8 cellular contexts compared by ENCODE assay signal in genomic region chr2:99337164-99337930, GRCh38. TPM values are rescaled to one million over a fixed set of nuclear protein-coding genes. Genes with fewer than 3 reads are reported as not detected.
DNase-seq lines count a peak whose midpoint lies in the region; ATAC-seq, FAIRE-seq and TF ChIP-seq lines count a peak whose summit lies in the region.

TSS of gene EIF5B (plus strand) at chr2:99337389. CDS start at chr2:99337555, 166 bp downstream.

- no peaks in the 10 kb centered on the region for H3K27me3 ChIP-seq in H7 (ENCODE audit: control insufficient read depth, insufficient read depth, low read length)

- peaks cover 10% of the 10 kb centered on the region for H3K36me3 Mint-ChIP-seq in activated T-helper 2 cell treated with anti-CD3 and anti-CD28 coated beads, Interferon-gamma antibody, Interleukin-2, Interleukin-4, amounts not matched to agents 10 μg/mL and 5 μg/mL and 100 μg/mL, durations not matched to agents 14 hours and 24 hours and 36 hours (ENCODE audit: low read depth)
- H3K36me3 Mint-ChIP-seq in natural killer cell treated with Interleukin-12 subunit alpha and Interleukin-12 subunit beta and Interleukin-15 and Interleukin-18, amount 100 ng/mL, for 72 hours: peaks cover 6% of the 10 kb centered on the region

- no peaks in the 10 kb centered on the region for H3K9me3 Mint-ChIP-seq in activated T-helper 2 cell treated with anti-CD3 and anti-CD28 coated beads, Interferon-gamma antibody, Interleukin-2, Interleukin-4, amounts not matched to agents 10 μg/mL and 5 μg/mL and 100 μg/mL, durations not matched to agents 14 hours and 24 hours and 36 hours
- H3K9me3 Mint-ChIP-seq in natural killer cell treated with Interleukin-12 subunit alpha and Interleukin-12 subunit beta and Interleukin-15 and Interleukin-18, amount 100 ng/mL, for 72 hours: no peaks in the 10 kb centered on the region

- intact Hi-C loops in activated T-helper 2 cell treated with anti-CD3 and anti-CD28 coated beads, Interferon-gamma antibody, Interleukin-2, Interleukin-4, amounts not matched to agents 10 μg/mL and 5 μg/mL and 100 μg/mL, durations not matched to agents 14 hours and 24 hours and 36 hours (cut with micrococcal nuclease): loop anchor here (1.0 to 5.0 kb wide), 4 partner anchors 183 to 1225 kb away; partner anchors contain the start of genes C2orf15, LIPT1, PDCL3 and TSGA10

- peaks cover 30% of the 10 kb centered on the region for H3K4me1 Mint-ChIP-seq in activated T-helper 2 cell treated with anti-CD3 and anti-CD28 coated beads, Interferon-gamma antibody, Interleukin-2, Interleukin-4, amounts not matched to agents 10 μg/mL and 5 μg/mL and 100 μg/mL, durations not matched to agents 14 hours and 24 hours and 36 hours (ENCODE audit: low read depth)
- H3K4me1 Mint-ChIP-seq in natural killer cell treated with Interleukin-12 subunit alpha and Interleukin-12 subunit beta and Interleukin-15 and Interleukin-18, amount 100 ng/mL, for 72 hours (ENCODE audit: low read depth in 2 of 2): peaks cover 16 to 28% of the 10 kb centered on the region in 2 donors

- peaks cover 5% of the 10 kb centered on the region for H3K36me3 ChIP-seq in H7 (replicated peaks; ENCODE audit: control insufficient read depth, insufficient read depth, low read length)

- TF ChIP-seq CTCF in RWPE1 (conservative IDR thresholded peaks at IDR 0.05; ENCODE audit: low read depth): peak; percentile 88
- TF ChIP-seq CTCF in fibroblast of pulmonary artery (IDR thresholded peaks at IDR 0.05; ENCODE audit: low read length, missing control alignments): peak; percentile 61

- ATAC-seq in natural killer cell treated with Interleukin-12 subunit alpha and Interleukin-12 subunit beta and Interleukin-15 and Interleukin-18, amount 100 ng/mL, for 72 hours: peak; percentile 89

- H3K27me3 Mint-ChIP-seq in activated T-helper 2 cell treated with anti-CD3 and anti-CD28 coated beads, Interferon-gamma antibody, Interleukin-2, Interleukin-4, amounts not matched to agents 10 μg/mL and 5 μg/mL and 100 μg/mL, durations not matched to agents 14 hours and 24 hours and 36 hours (ENCODE audit: low read depth): no peaks in the 10 kb centered on the region
- no peaks in the 10 kb centered on the region for H3K27me3 Mint-ChIP-seq in natural killer cell treated with Interleukin-12 subunit alpha and Interleukin-12 subunit beta and Interleukin-15 and Interleukin-18, amount 100 ng/mL, for 72 hours

- H3K27ac ChIP-seq in RWPE1: peak within 1 kb of the TSS; percentile 94

- H3K4me3 Mint-ChIP-seq in activated T-helper 2 cell treated with anti-CD3 and anti-CD28 coated beads, Interferon-gamma antibody, Interleukin-2, Interleukin-4, amounts not matched to agents 10 μg/mL and 5 μg/mL and 100 μg/mL, durations not matched to agents 14 hours and 24 hours and 36 hours (ENCODE audit: low read depth): no peak within 1 kb of the TSS
- no peak within 1 kb of the TSS for H3K4me3 Mint-ChIP-seq in natural killer cell treated with Interleukin-12 subunit alpha and Interleukin-12 subunit beta and Interleukin-15 and Interleukin-18, amount 100 ng/mL, for 72 hours

- peak; percentile 21 for FAIRE-seq in G401.6 (lab: Jason Lieb, UNC)

- peak within 1 kb of the TSS; percentile 94 for H3K4me3 ChIP-seq in H7 (ENCODE audit: insufficient read depth, low read depth, low read length)
- H3K4me3 ChIP-seq in fibroblast of pulmonary artery (replicated peaks; ENCODE audit: low read depth, low read length): peak within 1 kb of the TSS; percentile 97

- CTCF ChIA-PET in RWPE1 (lab: Yijun Ruan, JAX): interaction anchor here (0.6 to 0.7 kb wide), 5 partner anchors 48 to 190 kb away, joined by 3 to 4 read pairs (median 4); no protein-coding TSS in a partner anchor

- DNase-seq in H7 (peak; percentile 94), LoVo (ENCODE audit: low spot score) (peak; percentile 93), RWPE1 (ENCODE audit: low spot score) (peak; percentile 91), fibroblast of pulmonary artery (ENCODE audit: low read depth) (peak; percentile 97)
- peak; percentile 89 for DNase-seq in activated T-helper 2 cell treated with anti-CD3 and anti-CD28 coated beads, Interferon-gamma antibody, Interleukin-2, Interleukin-4, amounts not matched to agents 10 μg/mL and 5 μg/mL and 100 μg/mL, durations not matched to agents 14 hours and 24 hours and 36 hours (ENCODE audit: low spot score)
- DNase-seq in natural killer cell treated with Interleukin-12 subunit alpha and Interleukin-12 subunit beta and Interleukin-15 and Interleukin-18, amount 100 ng/mL, for 72 hours (ENCODE audit: low spot score): peak; percentile 98
- DNase-seq in stimulated activated naive CD4-positive, alpha-beta T cell treated with Interleukin-2 at 50 U/mL for 16 hours (lab: John Stamatoyannopoulos, UW): peak; percentile 94

- POLR2A ChIA-PET in RWPE1 (lab: Yijun Ruan, JAX; ENCODE audit: low non-redundant PET): interaction anchor here (0.6 to 1.3 kb wide), 2 partner anchors 54 to 196 kb away, joined by 3 read pairs; no protein-coding TSS in a partner anchor

- H3K27ac Mint-ChIP-seq in activated T-helper 2 cell treated with anti-CD3 and anti-CD28 coated beads, Interferon-gamma antibody, Interleukin-2, Interleukin-4, amounts not matched to agents 10 μg/mL and 5 μg/mL and 100 μg/mL, durations not matched to agents 14 hours and 24 hours and 36 hours: no peak within 1 kb of the TSS
- no peak within 1 kb of the TSS for H3K27ac Mint-ChIP-seq in natural killer cell treated with Interleukin-12 subunit alpha and Interleukin-12 subunit beta and Interleukin-15 and Interleukin-18, amount 100 ng/mL, for 72 hours

RNA-seq across cellular contexts. Expression of gene EIF5B, which starts in this region (rescaled TPM):
- total RNA-seq in H7 (2014; rRNA removed; shearing (Covaris generic)): 10.2 and 23.8 TPM in 2 replicates
- 76.3 and 81.0 TPM in 2 replicates for total RNA-seq in activated T-helper 2 cell treated with anti-CD3 and anti-CD28 coated beads, Interferon-gamma antibody, Interleukin-2, Interleukin-4, amounts not matched to agents 10 μg/mL and 5 μg/mL and 100 μg/mL, durations not matched to agents 14 hours and 24 hours and 36 hours
- total RNA-seq in natural killer cell treated with Interleukin-12 subunit alpha and Interleukin-12 subunit beta and Interleukin-15 and Interleukin-18, amount 100 ng/mL, for 72 hours: 10 to 100 TPM; 64.7 to 82.6 TPM

Comparison
In these comparisons a context has a peak if more than half of its experiments do, and no peak if none do; other contexts are left out.
1. Peak in every context shown above with its lines: DNase-seq, ATAC-seq, H3K4me3 ChIP-seq and H3K27ac ChIP-seq.